In genomic region chr3:183698760-183699159, GRCh38 we compare ENCODE assay signal across 8 cellular contexts. TPM values are rescaled to one million over a fixed set of nuclear protein-coding genes. Genes with fewer than 3 reads are reported as not detected.
DNase-seq lines count a peak whose midpoint lies in the region; ATAC-seq and TF ChIP-seq lines count a peak whose summit lies in the region.

No MANE protein-coding gene starts in this region.

- H2AFZ ChIP-seq in OCI-LY7 (ENCODE audit: low read length): no peak overlapping the region

- ATAC-seq in lung (ENCODE audit: insufficient read depth, low FRiP score) (no peak), GM21528 (IDR thresholded peaks at IDR 0.05; ENCODE audit: low FRiP score, unreplicated experiment) (no peak), HG03457 (IDR thresholded peaks at IDR 0.05; ENCODE audit: unreplicated experiment) (no peak)

- H3K9me2 ChIP-seq in OCI-LY7 (ENCODE audit: insufficient read depth, low read length): no peaks in the 10 kb centered on the region

- POLR2A ChIA-PET in A673 (lab: Charles Lee; ENCODE audit: low non-redundant PET): no interaction called here
- POLR2A ChIA-PET in OCI-LY7 (lab: Charles Lee): interaction anchor here (0.5 to 3.3 kb wide), 5 partner anchors 57 to 107 kb away, joined by 3 to 14 read pairs (median 4); partner anchors contain the start of gene KLHL24

- DNase-seq in A673 (ENCODE audit: low spot score) (peak; percentile 24), GM10266 (ENCODE audit: extremely low spot score) (peak; percentile 58), OCI-LY7 (ENCODE audit: low spot score) (peak; percentile 51), cerebellum (ENCODE audit: low spot score) (peak; percentile 26), lung (ENCODE audit: low spot score) (no peak), thyroid gland (peak in 1 of 2 donors; percentile 25)

- no peak for TF ChIP-seq CTCF in A673 (conservative IDR thresholded peaks at IDR 0.05; ENCODE audit: low read depth, low read length)
- no peak for TF ChIP-seq CTCF in GM10266 (IDR thresholded peaks at IDR 0.05; ENCODE audit: control insufficient read depth, insufficient read depth, low read depth, missing control alignments)
- TF ChIP-seq CTCF in OCI-LY7 (conservative IDR thresholded peaks at IDR 0.05; ENCODE audit: low read length): no peak
- no peak for TF ChIP-seq CTCF in lung (IDR thresholded peaks at IDR 0.05; ENCODE audit: control extremely low read depth, extremely low read depth)
- no peak for TF ChIP-seq CTCF in thyroid gland (IDR thresholded peaks at IDR 0.05)

- H3K79me2 ChIP-seq in OCI-LY7 (ENCODE audit: insufficient read depth, low read depth, low read length): peaks cover 65% of the 10 kb centered on the region

- H3K4me1 ChIP-seq in A673 (ENCODE audit: insufficient read depth, low read length, poor library complexity, severe bottlenecking) (no peaks in the 10 kb centered on the region), OCI-LY7 (ENCODE audit: insufficient read depth, low read length, poor library complexity, severe bottlenecking) (peaks cover 26% of the 10 kb centered on the region), lung (ENCODE audit: control insufficient read depth in 2 of 2, insufficient read depth in 2 of 2, low read length in 2 of 2) (peaks cover 3 to 8% of the 10 kb centered on the region in 2 donors), thyroid gland (peaks cover 4 to 26% of the 10 kb centered on the region in 2 donors)

- H3K27ac ChIP-seq in A673 (ENCODE audit: low read depth, low read length, poor library complexity, severe bottlenecking) (peak overlapping the region; percentile 93), OCI-LY7 (ENCODE audit: low read depth, low read length, poor library complexity, severe bottlenecking) (peak overlapping the region; percentile 83), lung (ENCODE audit: low read depth in 1 of 2, low read length in 1 of 2) (peak overlapping the region; percentile 22 to 71), thyroid gland (peak overlapping the region; percentile 92 to 97 (median 95))

- H3K27me3 ChIP-seq in A673 (replicated peaks; ENCODE audit: insufficient read depth, low read depth, low read length, poor library complexity): no peaks in the 10 kb centered on the region
- H3K27me3 ChIP-seq in lung (ENCODE audit: control insufficient read depth, insufficient read depth): no peaks in the 10 kb centered on the region
- H3K27me3 ChIP-seq in thyroid gland: no peaks in the 10 kb centered on the region

- H4K20me1 ChIP-seq in OCI-LY7 (ENCODE audit: insufficient read depth, low read length): peaks cover 29% of the 10 kb centered on the region

- intact Hi-C loops in A673 (cut with micrococcal nuclease; ENCODE audit: unreplicated experiment) (loop anchor here (5.0 kb wide), 1 partner anchor 61 kb away; the partner anchor contains the start of gene KLHL24), OCI-LY7 (cut with micrococcal nuclease; ENCODE audit: unreplicated experiment) (loop anchor here (1.0 to 2.0 kb wide), 3 partner anchors 62 to 143 kb away; partner anchors contain the start of gene KLHL6), thyroid gland (cut with DNase I) (loop anchor here (5.0 kb wide), 1 partner anchor 61 kb away; the partner anchor contains the start of gene KLHL24)

- peaks cover 3% of the 10 kb centered on the region for H3K36me3 ChIP-seq in A673 (ENCODE audit: insufficient read depth, low read length, poor library complexity, severe bottlenecking)
- peaks cover 25% of the 10 kb centered on the region for H3K36me3 ChIP-seq in OCI-LY7 (ENCODE audit: insufficient read depth, low read length)
- H3K36me3 ChIP-seq in lung (ENCODE audit: control insufficient read depth in 2 of 2, insufficient read depth in 2 of 2, low read length in 2 of 2): no peaks in the 10 kb centered on the region
- H3K36me3 ChIP-seq in thyroid gland: no peaks in the 10 kb centered on the region

- BruUV-seq in A673 (replicated peaks; lab: Mats Ljungman, UMichigan) (no TSS peak), OCI-LY7 (replicated peaks; lab: Mats Ljungman, UMichigan) (no TSS peak)

- CTCF ChIA-PET in A673 (lab: Charles Lee) (no interaction called here), OCI-LY7 (lab: Charles Lee; ENCODE audit: unreplicated experiment) (no interaction called here)

- no peak for TF ChIP-seq POLR2A in thyroid gland (IDR thresholded peaks at IDR 0.05)

- H3K9me3 ChIP-seq in A673 (ENCODE audit: low read depth, low read length, poor library complexity, severe bottlenecking): no peaks in the 10 kb centered on the region
- no peaks in the 10 kb centered on the region for H3K9me3 ChIP-seq in OCI-LY7 (ENCODE audit: low read length)
- H3K9me3 ChIP-seq in lung (ENCODE audit: control insufficient read depth in 2 of 2, insufficient read depth in 1 of 2, low read length in 1 of 2): no peaks in the 10 kb centered on the region
- H3K9me3 ChIP-seq in thyroid gland: no peaks in the 10 kb centered on the region

- peak overlapping the region; percentile 88 for H3K4me2 ChIP-seq in OCI-LY7 (ENCODE audit: low read length)

- WGBS in lung, 2 donors: 1 to 3% methylated on average over 9 of the region's 9 CpGs
- WGBS in thyroid gland, 2 donors: 25 to 33% methylated on average over 9 of the region's 9 CpGs

- H3K4me3 ChIP-seq in A673 (ENCODE audit: low read depth, low read length, poor library complexity, severe bottlenecking) (peak overlapping the region; percentile 98), OCI-LY7 (ENCODE audit: low read depth, low read length, poor library complexity, severe bottlenecking) (peak overlapping the region; percentile 96), lung (no peak overlapping the region), thyroid gland (replicated peaks in 1 of 3) (peak overlapping the region in 2 of 3 donors; percentile 81 to 88)

RNA-seq across cellular contexts. Expression of gene YEATS2, which starts 1.2 kb away (rescaled TPM):
- 39.9 and 40.7 TPM in 2 replicates for total RNA-seq in A673 (2021)
- 50.7 and 68.2 TPM in 2 replicates for total RNA-seq in OCI-LY7 (2014; rRNA removed; shearing (Covaris generic))
- total RNA-seq in OCI-LY7 (2022): 72.2 and 77.2 TPM in 2 replicates
- total RNA-seq in cerebellum: 55.0 TPM
- total RNA-seq in lung: 10 to 100 TPM; 25.2 to 42.9 TPM
- 10 to 100 TPM in 1 of 2 donors, 1 to 10 TPM in 1; 9.6 to 12.6 TPM for polyA plus RNA-seq in lung
- total RNA-seq in thyroid gland: 10 to 100 TPM; 30.0 to 42.5 (median 37.7) TPM
